ENCODE assay signal across 11 cellular contexts in genomic region chr3:13262493-13263211, GRCh38.
DNase-seq lines count a peak whose midpoint lies in the region; ATAC-seq and TF ChIP-seq lines count a peak whose summit lies in the region.
"Had no signal": no experiment of that assay in that cellular context is flagged by ENCODE, and none has a peak within 500 bp of the region (broad histone marks: within the 10 kb centered on the region; RNA-seq: fewer than 3 reads in every experiment).

No MANE protein-coding gene starts in this region.

- peak; percentile 11 for DNase-seq in ACHN
- DNase-seq in NCI-H69 (lab: John Stamatoyannopoulos, UW): peak; percentile 31
- DNase-seq in left ventricle myocardium superior: peak; percentile 31
- DNase-seq in brain microvascular endothelial cell: no peak
- DNase-seq in SHP77 treated with DMSO at 0.1 percent for 48 hours (lab: John Stamatoyannopoulos, UW): no peak
- DNase-seq: activated CD4-positive, alpha-beta T cell treated with anti-CD3 and anti-CD28 coated beads, Interleukin-2, amount 10 ng/mL, durations not matched to agents 24 days and 14 days; CD4-positive, CD25-positive, alpha-beta regulatory T cell had no signal

- H3K27ac ChIP-seq in brain microvascular endothelial cell: no peak overlapping the region

- no peak overlapping the region for H3K4me3 ChIP-seq in brain microvascular endothelial cell (ENCODE audit: low read depth, low read length)

- H3K36me3 ChIP-seq in brain microvascular endothelial cell (replicated peaks): no peaks in the 10 kb centered on the region

- in situ Hi-C loops in ACHN (cut with HindIII; ENCODE audit: low pct_ligation_motif_present, low pct_unique_long_range_greater_than_20kb, low sequenced_read_pairs): no loop called here
- in situ Hi-C loops in brain microvascular endothelial cell (cut with HindIII; ENCODE audit: low pct_ligation_motif_present, low sequenced_read_pairs): no loop called here

- intact Hi-C loops in left ventricle myocardium superior (cut with micrococcal nuclease): no loop called here

- ATAC-seq in GM19452 (IDR thresholded peaks at IDR 0.05; ENCODE audit: unreplicated experiment) (peak; percentile 60), left ventricle myocardium superior (peak; percentile 66), SK-N-SH treated with all-trans-retinoic acid at 6 μM for 48 hours (no peak), GM21360 (IDR thresholded peaks at IDR 0.05; ENCODE audit: unreplicated experiment) (no peak)
- ATAC-seq: Panc1 had no signal

- H3K27me3 ChIP-seq in brain microvascular endothelial cell (replicated peaks): no peaks in the 10 kb centered on the region

- no peak for TF ChIP-seq CTCF in brain microvascular endothelial cell (IDR thresholded peaks at IDR 0.05; ENCODE audit: low read depth, low read length, missing control alignments)

TF ChIP-seq in SK-N-SH treated with all-trans-retinoic acid at 6 μM for 48 hours, 23 proteins besides CTCF, POLR2A, EP300 and RAD21:
- TF ChIP-seq TOX (CRISPR knock-in tag; IDR thresholded peaks at IDR 0.05; ENCODE audit: borderline replicate concordance) (no peak), PATZ1 (CRISPR knock-in tag; IDR thresholded peaks at IDR 0.05; ENCODE audit: borderline replicate concordance) (no peak), OSR1 (CRISPR knock-in tag; IDR thresholded peaks at IDR 0.05) (no peak), CSDC2 (CRISPR knock-in tag; IDR thresholded peaks at IDR 0.05) (no peak), ZNF565 (CRISPR knock-in tag; conservative IDR thresholded peaks at IDR 0.05; ENCODE audit: low read depth) (no peak), ZNF8 (CRISPR knock-in tag; IDR thresholded peaks at IDR 0.05) (no peak)

Comparison
In these comparisons a context has a peak if more than half of its experiments do, and no peak if none do; other contexts are left out.
1. DNase-seq: peak in ACHN (single experiment), NCI-H69 (single experiment) and left ventricle myocardium superior (single experiment); none in brain microvascular endothelial cell (single experiment) and SHP77 treated with DMSO at 0.1 percent for 48 hours (single experiment).
2. ATAC-seq: peak in GM19452 (single experiment) and left ventricle myocardium superior (single experiment); none in SK-N-SH treated with all-trans-retinoic acid at 6 μM for 48 hours (single experiment) and GM21360 (single experiment).